11 cellular contexts compared by ENCODE assay signal in genomic region chr5:179608131-179608581, GRCh38. TPM values are rescaled to one million over a fixed set of nuclear protein-coding genes. Genes with fewer than 3 reads are reported as not detected.
DNase-seq lines count a peak whose midpoint lies in the region; ATAC-seq and TF ChIP-seq lines count a peak whose summit lies in the region.
"Had no signal": no experiment of that assay in that cellular context is flagged by ENCODE, and none has a peak within 500 bp of the region (broad histone marks: within the 10 kb centered on the region; RNA-seq: fewer than 3 reads in every experiment).

No MANE protein-coding gene starts in this region.

- TF ChIP-seq CTCF in HEK293 (tag by site-specific recombination; IDR thresholded peaks at IDR 0.05) (no peak), SK-N-SH (IDR thresholded peaks at IDR 0.05) (no peak)

- H3K4me1 ChIP-seq in HEK293 (ENCODE audit: control insufficient read depth, insufficient read depth, low read length) (no peaks in the 10 kb centered on the region), SK-N-SH (ENCODE audit: control insufficient read depth in 1 of 2, insufficient read depth in 2 of 2, low read depth in 1 of 2, low read length in 1 of 2) (peaks cover 0 to 23% of the 10 kb centered on the region in 2 experiments; a peak in 1 of 4 replicates)
- H3K4me1 ChIP-seq: SJSA1 had no signal

- no peak for ATAC-seq in HG03457 (IDR thresholded peaks at IDR 0.05; ENCODE audit: unreplicated experiment)
- no peak for ATAC-seq in HG03095 (IDR thresholded peaks at IDR 0.05; ENCODE audit: unreplicated experiment)

- H3K27ac ChIP-seq in HEK293 (ENCODE audit: extremely low read depth, low read depth, low read length) (no peak overlapping the region), SK-N-SH (ENCODE audit: low read depth in 2 of 2, low read length in 1 of 2) (peak overlapping the region; percentile 12 to 20; a peak in 2 of 4 replicates)
- H3K27ac ChIP-seq: epithelial cell of prostate, SJSA1 had no signal

- DNase-seq in SK-N-SH (no peak), putamen (ENCODE audit: low spot score) (peak; percentile 42), mucosa of gallbladder (ENCODE audit: low spot score) (no peak), retina (no peak)
- peak; percentile 16 for DNase-seq in effector CD4-positive, alpha-beta T cell

- no peaks in the 10 kb centered on the region for H3K27me3 ChIP-seq in SK-N-SH (ENCODE audit: insufficient read depth)
- H3K27me3 ChIP-seq: SJSA1 had no signal

- H3K79me2 ChIP-seq in SK-N-SH (ENCODE audit: insufficient read depth): peaks cover 11% of the 10 kb centered on the region; the same call in 1 of the 2 replicates

- H3K9me3 ChIP-seq in HEK293 (ENCODE audit: control insufficient read depth, insufficient read depth, low read depth, low read length) (no peaks in the 10 kb centered on the region), SK-N-SH (no peaks in the 10 kb centered on the region)
- H3K9me3 ChIP-seq: SJSA1 had no signal

- H2AFZ ChIP-seq in SK-N-SH (ENCODE audit: low read depth): no peak overlapping the region

- 87% methylated on average over 5 of the region's 5 CpGs for WGBS in SK-N-SH (ENCODE audit: low lambda C conversion rate)

- H3K9me2 ChIP-seq in SK-N-SH: no peaks in the 10 kb centered on the region

- H3K4me2 ChIP-seq in SK-N-SH: no peak overlapping the region

- no peak for TF ChIP-seq EP300 in SK-N-SH (IDR thresholded peaks at IDR 0.05; ENCODE audit: borderline replicate concordance in 1 of 2, low read depth in 1 of 2, low read length in 1 of 2)

- peaks cover 55% of the 10 kb centered on the region for H3F3A ChIP-seq in SK-N-SH (replicated peaks; ENCODE audit: insufficient read depth)

- POLR2A ChIA-PET in HEK293 (lab: Yijun Ruan, JAX) (interaction anchor here (0.7 to 4.6 kb wide), 5 partner anchors 12 to 124 kb away, joined by 3 to 31 read pairs (median 4); partner anchors contain the start of genes HNRNPH1, MAML1 and RUFY1), SK-N-SH (lab: Yijun Ruan, JAX) (interaction anchor here (1.5 to 3.6 kb wide), 5 partner anchors 10 to 16 kb away, joined by 4 to 19 read pairs (median 6); partner anchors contain the start of gene HNRNPH1)

- CTCF ChIA-PET in HEK293 (lab: Yijun Ruan, JAX): interaction anchor here (0.8 to 1.1 kb wide), 2 partner anchors 14 to 60 kb away, joined by 3 to 4 read pairs; no protein-coding TSS in a partner anchor
- CTCF ChIA-PET in SK-N-SH (lab: Yijun Ruan, JAX): interaction anchor here (0.7 to 1.7 kb wide), 4 partner anchors 12 to 57 kb away, joined by 3 to 4 read pairs (median 4); partner anchors contain the start of gene RUFY1

- peaks cover 55% of the 10 kb centered on the region for H4K20me1 ChIP-seq in SK-N-SH (ENCODE audit: insufficient read depth)

- H3K9ac ChIP-seq in SK-N-SH: no peak overlapping the region

- H3K4me3 ChIP-seq in HEK293 (ENCODE audit: low read depth, low read length) (no peak overlapping the region), SK-N-SH (ENCODE audit: low read depth in 2 of 2, low read length in 1 of 2) (no peak overlapping the region)
- H3K4me3 ChIP-seq: SJSA1, skin epidermis had no signal

- no peak for TF ChIP-seq RAD21 in SK-N-SH (IDR thresholded peaks at IDR 0.05; ENCODE audit: low read length)

- H3K36me3 ChIP-seq in HEK293 (ENCODE audit: control insufficient read depth in 2 of 2, insufficient read depth in 1 of 2, low read length in 2 of 2) (peaks cover 12 to 84% of the 10 kb centered on the region in 2 experiments), SK-N-SH (replicated peaks in 1 of 2; ENCODE audit: control insufficient read depth in 1 of 2, insufficient read depth in 2 of 2, low read length in 1 of 2) (peaks cover 20 to 58% of the 10 kb centered on the region in 2 experiments)

TF ChIP-seq in HEK293, 187 proteins besides CTCF, POLR2A, EP300 and RAD21:
- TF ChIP-seq ZBTB17 (tag by site-specific recombination; IDR thresholded peaks at IDR 0.05): peak; percentile 48; the same call in 1 of the 2 replicates
- no peak for TF ChIP-seq ZNF280C (tag by site-specific recombination; IDR thresholded peaks at IDR 0.05)
- TF ChIP-seq, protein P1, sequence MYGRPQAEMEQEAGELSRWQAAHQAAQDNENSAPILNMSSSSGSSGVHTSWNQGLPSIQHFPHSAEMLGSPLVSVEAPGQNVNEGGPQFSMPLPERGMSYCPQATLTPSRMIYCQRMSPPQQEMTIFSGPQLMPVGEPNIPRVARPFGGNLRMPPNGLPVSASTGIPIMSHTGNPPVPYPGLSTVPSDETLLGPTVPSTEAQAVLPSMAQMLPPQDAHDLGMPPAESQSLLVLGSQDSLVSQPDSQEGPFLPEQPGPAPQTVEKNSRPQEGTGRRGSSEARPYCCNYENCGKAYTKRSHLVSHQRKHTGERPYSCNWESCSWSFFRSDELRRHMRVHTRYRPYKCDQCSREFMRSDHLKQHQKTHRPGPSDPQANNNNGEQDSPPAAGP (tag by site-specific recombination; IDR thresholded peaks at IDR 0.05): no peak

TF ChIP-seq in SK-N-SH, 30 proteins besides CTCF, POLR2A, EP300 and RAD21:
- TF ChIP-seq JUND (IDR thresholded peaks at IDR 0.05) (peak; percentile 29; the same call in 1 of the 2 replicates), NFIC (IDR thresholded peaks at IDR 0.05; ENCODE audit: borderline replicate concordance) (no peak), RFX5 (IDR thresholded peaks at IDR 0.05; ENCODE audit: low read length) (no peak), TAF1 (IDR thresholded peaks at IDR 0.05; ENCODE audit: borderline replicate concordance, low read depth, low read length) (no peak), REST (IDR thresholded peaks at IDR 0.05; ENCODE audit: low read depth, low read length) (no peak; the same call in 1 of the 2 replicates)
- TF ChIP-seq, protein P2, sequence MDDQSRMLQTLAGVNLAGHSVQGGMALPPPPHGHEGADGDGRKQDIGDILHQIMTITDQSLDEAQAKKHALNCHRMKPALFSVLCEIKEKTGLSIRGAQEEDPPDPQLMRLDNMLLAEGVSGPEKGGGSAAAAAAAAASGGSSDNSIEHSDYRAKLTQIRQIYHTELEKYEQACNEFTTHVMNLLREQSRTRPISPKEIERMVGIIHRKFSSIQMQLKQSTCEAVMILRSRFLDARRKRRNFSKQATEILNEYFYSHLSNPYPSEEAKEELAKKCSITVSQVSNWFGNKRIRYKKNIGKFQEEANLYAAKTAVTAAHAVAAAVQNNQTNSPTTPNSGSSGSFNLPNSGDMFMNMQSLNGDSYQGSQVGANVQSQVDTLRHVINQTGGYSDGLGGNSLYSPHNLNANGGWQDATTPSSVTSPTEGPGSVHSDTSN (IDR thresholded peaks at IDR 0.05): peak; percentile 20
- TF ChIP-seq, protein P3, sequence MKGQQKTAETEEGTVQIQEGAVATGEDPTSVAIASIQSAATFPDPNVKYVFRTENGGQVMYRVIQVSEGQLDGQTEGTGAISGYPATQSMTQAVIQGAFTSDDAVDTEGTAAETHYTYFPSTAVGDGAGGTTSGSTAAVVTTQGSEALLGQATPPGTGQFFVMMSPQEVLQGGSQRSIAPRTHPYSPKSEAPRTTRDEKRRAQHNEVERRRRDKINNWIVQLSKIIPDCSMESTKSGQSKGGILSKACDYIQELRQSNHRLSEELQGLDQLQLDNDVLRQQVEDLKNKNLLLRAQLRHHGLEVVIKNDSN (IDR thresholded peaks at IDR 0.05; ENCODE audit: borderline replicate concordance, low read depth): no peak

RNA-seq across cellular contexts. Expression of gene HNRNPH1, which starts 15.3 kb away (rescaled TPM):
- polyA plus RNA-seq in SK-N-SH (2012; rRNA removed): 192 and 197 TPM in 2 replicates
- 150 and 183 TPM in 2 replicates for polyA plus RNA-seq in SK-N-SH (2012; cell fraction: cytosol; rRNA removed)
- polyA plus RNA-seq in SK-N-SH (2012; cell fraction: nucleus; rRNA removed): 420 and 667 TPM in 2 replicates
- 466 TPM for total RNA-seq in mucosa of gallbladder

RNA-seq across cellular contexts. Expression of gene RUFY1, which starts 57.8 kb away (rescaled TPM):
- 30.3 and 31.5 TPM in 2 replicates for polyA plus RNA-seq in SK-N-SH (2012; rRNA removed)
- polyA plus RNA-seq in SK-N-SH (2012; cell fraction: cytosol; rRNA removed): 33.8 and 37.5 TPM in 2 replicates
- polyA plus RNA-seq in SK-N-SH (2012; cell fraction: nucleus; rRNA removed): 50.3 and 59.9 TPM in 2 replicates
- total RNA-seq in mucosa of gallbladder: 54.7 TPM

Comparison
In these comparisons a context has a peak if more than half of its experiments do, and no peak if none do; other contexts are left out.
1. DNase-seq: peak in effector CD4-positive, alpha-beta T cell (single experiment) and putamen (single experiment); none in SK-N-SH (single experiment), mucosa of gallbladder (single experiment) and retina (single experiment).